Comparison of ENCODE assay signal across 1 cellular context in the genomic region with DNA sequence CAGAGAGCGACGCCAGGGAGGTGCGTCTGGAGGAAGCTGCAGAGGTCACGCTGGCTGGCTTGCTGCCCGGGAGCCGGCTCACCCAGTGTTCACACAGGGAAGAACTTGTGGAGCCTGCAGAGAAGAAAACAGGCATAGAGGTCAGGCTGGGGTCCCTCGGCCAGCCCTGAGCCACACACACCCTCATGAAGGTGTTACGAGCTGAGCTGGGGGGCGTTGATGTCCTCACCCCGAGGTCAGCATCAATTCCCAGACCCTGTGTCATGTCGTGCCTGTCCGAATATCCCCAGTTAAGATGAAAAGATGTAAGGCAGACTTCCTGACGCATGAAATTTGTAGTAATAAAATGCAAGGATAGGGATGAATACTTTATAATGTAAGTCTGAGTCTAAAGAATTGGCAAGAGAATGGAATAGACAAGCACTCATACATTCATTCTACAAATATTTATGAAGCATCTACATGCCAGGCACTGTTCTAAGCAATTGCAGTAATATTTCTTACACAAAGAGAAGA.
TF ChIP-seq lines count a peak whose summit lies in the region.

No MANE protein-coding gene starts in this region.

TF ChIP-seq in SK-N-SH treated with all-trans-retinoic acid at 6 μM for 48 hours, 23 proteins besides CTCF, POLR2A, EP300 and RAD21 (continued from another document):
- TF ChIP-seq ARNTL (CRISPR knock-in tag; IDR thresholded peaks at IDR 0.05; ENCODE audit: borderline replicate concordance, low read depth) = no peak
- no peak for TF ChIP-seq ZFP30 (CRISPR knock-in tag; IDR thresholded peaks at IDR 0.05)
- TF ChIP-seq BACH2 (CRISPR knock-in tag; IDR thresholded peaks at IDR 0.05; ENCODE audit: borderline replicate concordance) = no peak
- TF ChIP-seq CSDC2 (CRISPR knock-in tag; IDR thresholded peaks at IDR 0.05) = no peak
